1 cellular context compared by ENCODE assay signal in the genomic region with DNA sequence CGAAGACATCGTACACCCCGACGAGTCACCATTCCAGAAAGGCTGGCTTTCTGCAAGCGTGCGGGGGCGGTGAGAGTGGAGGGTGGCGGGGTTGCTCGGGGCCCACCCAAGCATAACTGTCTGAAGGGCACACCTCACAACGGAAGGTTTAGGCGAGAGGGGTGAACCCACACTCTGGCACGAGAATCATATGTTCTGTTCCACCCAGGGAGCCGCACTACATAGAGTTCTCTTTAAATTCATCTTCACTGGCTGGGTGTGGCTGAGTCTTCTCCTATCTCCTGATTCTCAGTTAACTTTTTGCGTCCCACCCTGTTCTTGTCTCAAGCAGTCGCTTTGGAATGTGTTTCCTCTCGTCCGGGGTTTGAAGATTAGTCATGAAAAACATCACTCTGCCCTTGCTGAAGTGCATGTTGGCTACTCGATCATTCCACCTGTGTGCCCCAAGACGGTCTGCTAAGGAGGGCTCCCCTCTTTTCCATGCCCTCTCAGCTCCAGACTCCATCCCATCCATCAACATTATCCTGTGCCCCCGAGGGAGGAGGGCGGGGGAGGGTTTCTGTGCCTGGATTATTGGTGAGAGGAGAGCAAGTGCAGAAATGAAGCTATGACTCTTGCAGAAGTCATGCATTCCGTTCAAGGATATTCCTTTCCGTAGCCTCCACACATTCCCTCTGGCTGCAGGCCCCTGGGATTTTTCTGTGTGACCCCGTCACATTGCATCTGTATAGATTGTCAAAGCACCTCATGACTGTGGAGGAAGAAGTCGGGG.
TF ChIP-seq lines count a peak whose summit lies in the region.

No MANE protein-coding gene starts in this region.

TF ChIP-seq in SK-N-SH, 30 proteins besides CTCF, POLR2A, EP300 and RAD21 (continued from another document):
- no peak for TF ChIP-seq FOXM1 (IDR thresholded peaks at IDR 0.05; ENCODE audit: low read depth)
- TF ChIP-seq TAF1 (IDR thresholded peaks at IDR 0.05; ENCODE audit: borderline replicate concordance, low read depth, low read length): no peak
- TF ChIP-seq RXRA (IDR thresholded peaks at IDR 0.05; ENCODE audit: borderline replicate concordance, low read depth): no peak
- TF ChIP-seq JUND (IDR thresholded peaks at IDR 0.05): no peak
TF ChIP-seq in SK-N-SH: peak in this region for 0.
